Comparison of ENCODE assay signal across 24 cellular contexts in the genomic region with DNA sequence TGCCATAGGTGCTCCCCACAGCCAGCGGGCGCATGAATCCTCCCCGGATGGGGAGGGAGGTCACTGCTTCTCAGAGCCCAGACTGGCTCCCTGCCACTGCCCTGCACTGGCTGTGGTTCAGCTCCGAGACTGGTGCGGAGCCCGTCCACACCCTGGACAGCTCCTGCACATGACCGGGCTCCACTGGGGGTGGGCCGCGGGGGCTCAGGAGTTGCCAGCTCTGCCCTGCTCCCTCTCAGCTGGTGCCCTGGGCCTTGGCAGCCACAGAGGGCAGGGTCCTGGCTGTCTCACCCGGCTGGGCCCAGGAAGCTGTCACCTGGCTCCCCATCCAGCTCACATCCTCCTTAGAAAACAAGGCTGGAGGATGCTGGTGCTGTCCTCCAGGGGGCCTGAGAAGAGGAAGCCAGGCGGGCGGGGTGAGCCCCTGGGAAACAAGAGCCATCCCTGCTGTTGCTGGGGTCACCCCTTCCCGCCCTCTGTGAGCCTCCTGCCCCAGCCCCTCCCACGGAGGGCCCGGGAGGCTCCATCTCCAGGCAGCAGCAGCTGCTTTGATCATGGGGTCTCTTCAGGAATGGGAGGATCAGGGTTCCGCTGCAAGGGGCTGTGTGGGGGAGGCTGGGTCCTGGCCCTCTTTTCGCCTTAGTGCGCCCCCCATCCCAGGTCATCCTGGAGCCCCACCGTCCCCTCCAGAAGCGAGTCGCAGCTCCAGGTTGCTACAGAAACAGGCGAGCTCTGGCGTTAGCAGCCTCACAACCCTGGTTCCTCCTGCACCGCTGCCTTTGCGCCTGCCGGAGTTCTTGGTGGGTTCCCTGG.
DNase-seq lines count a peak whose midpoint lies in the region; FAIRE-seq and TF ChIP-seq lines count a peak whose summit lies in the region.
"Had no signal": no experiment of that assay in that cellular context is flagged by ENCODE, and none has a peak within 500 bp of the region (broad histone marks: within the 10 kb centered on the region; RNA-seq: fewer than 3 reads in every experiment).

No MANE protein-coding gene starts in this region.

- H3K9me3 ChIP-seq in kidney (ENCODE audit: control insufficient read depth in 1 of 2, low read length in 2 of 2) (peaks cover 0 to 12% of the 10 kb centered on the region in 2 donors), sigmoid colon (peaks cover 0 to 12% (median 2%) of the 10 kb centered on the region in 4 donors), BE2C (peaks cover 5% of the 10 kb centered on the region)
- H3K9me3 ChIP-seq: colonic mucosa, SJSA1, transverse colon had no signal

- H3K36me3 ChIP-seq in kidney (ENCODE audit: control insufficient read depth in 1 of 2, insufficient read depth in 2 of 2, low read length in 2 of 2) (no peaks in the 10 kb centered on the region), sigmoid colon (no peaks in the 10 kb centered on the region), BE2C (no peaks in the 10 kb centered on the region)
- H3K36me3 ChIP-seq: colonic mucosa, SJSA1, transverse colon had no signal

- H3K4me1 Mint-ChIP-seq in CD14-positive monocyte: peaks cover 4% of the 10 kb centered on the region
- H3K4me1 Mint-ChIP-seq: activated naive CD4-positive, alpha-beta T cell treated with anti-CD3 and anti-CD28 coated beads, Interleukin-2, amount 10 ng/mL, durations not matched to agents 7 days and 5 days had no signal

- H3K9me3 Mint-ChIP-seq in CD14-positive monocyte: peaks cover 2 to 11% (median 6%) of the 10 kb centered on the region in 7 donors

- DNase-seq in CD14-positive monocyte (ENCODE audit: low spot score) (peak; percentile 24), kidney (peak; percentile 62), sigmoid colon (peak; percentile 52), RCC 7860 (ENCODE audit: low spot score) (no peak), H54 (ENCODE audit: insufficient read length, low spot score) (no peak), BE2C (no peak)
- DNase-seq: activated CD4-positive, alpha-beta T cell treated with anti-CD3 and anti-CD28 coated beads, Interleukin-2, amount 50 U/mL, for 48 hours; activated naive CD4-positive, alpha-beta T cell treated with anti-CD3 and anti-CD28 coated beads, Interleukin-2, amount 10 ng/mL, durations not matched to agents 7 days and 5 days; amniotic stem cell; CD4-positive, CD25-positive, alpha-beta regulatory T cell; colonic mucosa; effector memory CD4-positive, alpha-beta T cell; erythroblast; HFFc6; mesenchymal stem cell; NCI-H1048; NCI-H1694 treated with DMSO at 0.1 percent for 48 hours; T-helper 1 cell; transverse colon had no signal

- WGBS in sigmoid colon, 2 donors: 51 to 59% methylated on average over 26 of the region's 26 CpGs

- no peak overlapping the region for H3K4me3 Mint-ChIP-seq in CD14-positive monocyte
- H3K4me3 Mint-ChIP-seq: activated naive CD4-positive, alpha-beta T cell treated with anti-CD3 and anti-CD28 coated beads, Interleukin-2, amount 10 ng/mL, durations not matched to agents 7 days and 5 days; CD4-positive, CD25-positive, alpha-beta regulatory T cell; HFFc6 had no signal

- H3K27me3 Mint-ChIP-seq in CD14-positive monocyte (ENCODE audit: low read depth in 3 of 3): peaks cover 9 to 44% (median 19%) of the 10 kb centered on the region in 3 donors

- TF ChIP-seq POLR2A in sigmoid colon (IDR thresholded peaks at IDR 0.05) (no peak), H54 (IDR thresholded peaks at IDR 0.05; ENCODE audit: low read depth, low read length) (no peak)

- FAIRE-seq in kidney (lab: Jason Lieb, UNC) (no peak), RCC 7860 (lab: Jason Lieb, UNC) (no peak), H54 (lab: Jason Lieb, UNC) (no peak)
- FAIRE-seq: bronchial epithelial cell, D721Med, GM18507 had no signal

- no peak overlapping the region for H3K9ac ChIP-seq in kidney (ENCODE audit: low read length in 2 of 2)

- TF ChIP-seq EP300 in Ishikawa (IDR thresholded peaks at IDR 0.05; ENCODE audit: borderline replicate concordance): no peak
- no peak for TF ChIP-seq EP300 in sigmoid colon (IDR thresholded peaks at IDR 0.05)

- H3K27ac ChIP-seq in kidney (ENCODE audit: low read depth in 2 of 2, low read length in 2 of 2): no peak overlapping the region
- no peak overlapping the region for H3K27ac ChIP-seq in sigmoid colon
- H3K27ac ChIP-seq: colonic mucosa, SJSA1, transverse colon had no signal

- H3K4me3 ChIP-seq in kidney (ENCODE audit: low read length in 2 of 2) (no peak overlapping the region), sigmoid colon (no peak overlapping the region), BE2C (ENCODE audit: low read depth, low read length) (no peak overlapping the region)
- H3K4me3 ChIP-seq: colonic mucosa, SJSA1, transverse colon had no signal

- TF ChIP-seq CTCF in CD14-positive monocyte (IDR thresholded peaks at IDR 0.05): no peak
- TF ChIP-seq CTCF in kidney (IDR thresholded peaks at IDR 0.05; ENCODE audit: borderline replicate concordance, extremely low read depth, insufficient read depth): no peak
- TF ChIP-seq CTCF in sigmoid colon (IDR thresholded peaks at IDR 0.05): no peak
- no peak for TF ChIP-seq CTCF in BE2C (IDR thresholded peaks at IDR 0.05; ENCODE audit: low read depth, low read length)

- peaks cover 9 to 61% (median 33%) of the 10 kb centered on the region in 3 donors for H3K27me3 ChIP-seq in sigmoid colon
- H3K27me3 ChIP-seq in BE2C: no peaks in the 10 kb centered on the region

- no peak for TF ChIP-seq RAD21 in Ishikawa (IDR thresholded peaks at IDR 0.05; ENCODE audit: low read depth)

- no peaks in the 10 kb centered on the region for H3K36me3 Mint-ChIP-seq in CD14-positive monocyte
- H3K36me3 Mint-ChIP-seq: activated naive CD4-positive, alpha-beta T cell treated with anti-CD3 and anti-CD28 coated beads, Interleukin-2, amount 10 ng/mL, durations not matched to agents 7 days and 5 days; CD4-positive, CD25-positive, alpha-beta regulatory T cell had no signal

- intact Hi-C loops in CD14-positive monocyte (cut with micrococcal nuclease) (no loop called here), kidney (cut with DNase I) (no loop called here), sigmoid colon (cut with DNase I) (no loop called here)

- H3K27ac Mint-ChIP-seq in CD14-positive monocyte: no peak overlapping the region
- H3K27ac Mint-ChIP-seq: activated naive CD4-positive, alpha-beta T cell treated with anti-CD3 and anti-CD28 coated beads, Interleukin-2, amount 10 ng/mL, durations not matched to agents 7 days and 5 days; CD4-positive, CD25-positive, alpha-beta regulatory T cell; HFFc6 had no signal

- H3K4me1 ChIP-seq in kidney (ENCODE audit: control insufficient read depth in 1 of 2, insufficient read depth in 1 of 2, low read depth in 1 of 2, low read length in 2 of 2): peaks cover 0 to 2% of the 10 kb centered on the region in 2 donors
- no peaks in the 10 kb centered on the region for H3K4me1 ChIP-seq in sigmoid colon
- no peaks in the 10 kb centered on the region; the same call in 1 of the 2 replicates for H3K4me1 ChIP-seq in BE2C
- H3K4me1 ChIP-seq: colonic mucosa, SJSA1, transverse colon had no signal

TF ChIP-seq in Ishikawa, 13 proteins besides CTCF, POLR2A, EP300 and RAD21:
- TF ChIP-seq TCF12 (IDR thresholded peaks at IDR 0.05; ENCODE audit: low read depth) (no peak), CEBPB (IDR thresholded peaks at IDR 0.05) (no peak), YY1 (IDR thresholded peaks at IDR 0.05; ENCODE audit: low read depth) (no peak), NFIC (IDR thresholded peaks at IDR 0.05) (peak; percentile 48), TAF1 (IDR thresholded peaks at IDR 0.05; ENCODE audit: low read depth) (no peak), CREB1 (IDR thresholded peaks at IDR 0.05; ENCODE audit: low read depth) (no peak), ZBTB7A (IDR thresholded peaks at IDR 0.05; ENCODE audit: low read depth) (no peak), TEAD4 (IDR thresholded peaks at IDR 0.05) (no peak), FOXM1 (IDR thresholded peaks at IDR 0.05; ENCODE audit: borderline replicate concordance, low read depth) (no peak), EGR1 (IDR thresholded peaks at IDR 0.05) (no peak)
- TF ChIP-seq, protein P1, sequence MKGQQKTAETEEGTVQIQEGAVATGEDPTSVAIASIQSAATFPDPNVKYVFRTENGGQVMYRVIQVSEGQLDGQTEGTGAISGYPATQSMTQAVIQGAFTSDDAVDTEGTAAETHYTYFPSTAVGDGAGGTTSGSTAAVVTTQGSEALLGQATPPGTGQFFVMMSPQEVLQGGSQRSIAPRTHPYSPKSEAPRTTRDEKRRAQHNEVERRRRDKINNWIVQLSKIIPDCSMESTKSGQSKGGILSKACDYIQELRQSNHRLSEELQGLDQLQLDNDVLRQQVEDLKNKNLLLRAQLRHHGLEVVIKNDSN (IDR thresholded peaks at IDR 0.05): no peak
- TF ChIP-seq, protein P2, sequence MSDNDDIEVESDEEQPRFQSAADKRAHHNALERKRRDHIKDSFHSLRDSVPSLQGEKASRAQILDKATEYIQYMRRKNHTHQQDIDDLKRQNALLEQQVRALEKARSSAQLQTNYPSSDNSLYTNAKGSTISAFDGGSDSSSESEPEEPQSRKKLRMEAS (IDR thresholded peaks at IDR 0.05): 0 out of 2 replicates have a peak, but pooled peaks have one; percentile 25
- TF ChIP-seq, protein P3, sequence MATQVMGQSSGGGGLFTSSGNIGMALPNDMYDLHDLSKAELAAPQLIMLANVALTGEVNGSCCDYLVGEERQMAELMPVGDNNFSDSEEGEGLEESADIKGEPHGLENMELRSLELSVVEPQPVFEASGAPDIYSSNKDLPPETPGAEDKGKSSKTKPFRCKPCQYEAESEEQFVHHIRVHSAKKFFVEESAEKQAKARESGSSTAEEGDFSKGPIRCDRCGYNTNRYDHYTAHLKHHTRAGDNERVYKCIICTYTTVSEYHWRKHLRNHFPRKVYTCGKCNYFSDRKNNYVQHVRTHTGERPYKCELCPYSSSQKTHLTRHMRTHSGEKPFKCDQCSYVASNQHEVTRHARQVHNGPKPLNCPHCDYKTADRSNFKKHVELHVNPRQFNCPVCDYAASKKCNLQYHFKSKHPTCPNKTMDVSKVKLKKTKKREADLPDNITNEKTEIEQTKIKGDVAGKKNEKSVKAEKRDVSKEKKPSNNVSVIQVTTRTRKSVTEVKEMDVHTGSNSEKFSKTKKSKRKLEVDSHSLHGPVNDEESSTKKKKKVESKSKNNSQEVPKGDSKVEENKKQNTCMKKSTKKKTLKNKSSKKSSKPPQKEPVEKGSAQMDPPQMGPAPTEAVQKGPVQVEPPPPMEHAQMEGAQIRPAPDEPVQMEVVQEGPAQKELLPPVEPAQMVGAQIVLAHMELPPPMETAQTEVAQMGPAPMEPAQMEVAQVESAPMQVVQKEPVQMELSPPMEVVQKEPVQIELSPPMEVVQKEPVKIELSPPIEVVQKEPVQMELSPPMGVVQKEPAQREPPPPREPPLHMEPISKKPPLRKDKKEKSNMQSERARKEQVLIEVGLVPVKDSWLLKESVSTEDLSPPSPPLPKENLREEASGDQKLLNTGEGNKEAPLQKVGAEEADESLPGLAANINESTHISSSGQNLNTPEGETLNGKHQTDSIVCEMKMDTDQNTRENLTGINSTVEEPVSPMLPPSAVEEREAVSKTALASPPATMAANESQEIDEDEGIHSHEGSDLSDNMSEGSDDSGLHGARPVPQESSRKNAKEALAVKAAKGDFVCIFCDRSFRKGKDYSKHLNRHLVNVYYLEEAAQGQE (IDR thresholded peaks at IDR 0.05; ENCODE audit: low read depth): peak; percentile 81
TF ChIP-seq in Ishikawa: peak in this region for 3.

Comparison
In these comparisons a context has a peak if more than half of its experiments do, and no peak if none do; other contexts are left out.
1. DNase-seq: peak in CD14-positive monocyte (single experiment), kidney (single experiment) and sigmoid colon (single experiment); none in RCC 7860 (single experiment), H54 (single experiment) and BE2C (single experiment).